In the genomic region with DNA sequence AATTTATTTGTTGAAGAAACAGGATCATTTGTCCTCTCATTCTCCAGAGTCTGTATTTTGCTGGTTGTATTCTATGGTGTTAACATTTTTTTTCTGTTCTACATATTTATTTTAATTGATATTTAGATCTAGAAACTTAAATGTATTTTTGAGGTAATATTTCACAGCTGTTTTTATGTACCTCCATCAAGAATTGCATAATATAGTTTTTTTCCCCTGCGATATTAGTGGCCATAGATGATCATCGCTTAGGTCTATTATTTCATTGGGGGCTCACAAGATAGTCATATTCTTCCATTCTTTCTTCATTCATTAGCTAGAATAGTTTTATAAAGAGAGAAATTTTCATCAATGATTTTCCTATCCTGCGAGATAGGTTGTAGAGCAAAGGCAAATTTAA, we compare ENCODE assay signal across 3 cellular contexts.
TF ChIP-seq lines count a peak whose summit lies in the region.

No MANE protein-coding gene starts in this region.

TF ChIP-seq in HepG2, 621 proteins besides CTCF, POLR2A, EP300 and RAD21 (continued from another document):
- TF ChIP-seq TEAD3 (CRISPR knock-in tag; optimal IDR thresholded peaks at IDR 0.05; ENCODE audit: borderline replicate concordance) = no peak
- TF ChIP-seq JUND (CRISPR knock-in tag; IDR thresholded peaks at IDR 0.05) = no peak
- TF ChIP-seq, protein P1, sequence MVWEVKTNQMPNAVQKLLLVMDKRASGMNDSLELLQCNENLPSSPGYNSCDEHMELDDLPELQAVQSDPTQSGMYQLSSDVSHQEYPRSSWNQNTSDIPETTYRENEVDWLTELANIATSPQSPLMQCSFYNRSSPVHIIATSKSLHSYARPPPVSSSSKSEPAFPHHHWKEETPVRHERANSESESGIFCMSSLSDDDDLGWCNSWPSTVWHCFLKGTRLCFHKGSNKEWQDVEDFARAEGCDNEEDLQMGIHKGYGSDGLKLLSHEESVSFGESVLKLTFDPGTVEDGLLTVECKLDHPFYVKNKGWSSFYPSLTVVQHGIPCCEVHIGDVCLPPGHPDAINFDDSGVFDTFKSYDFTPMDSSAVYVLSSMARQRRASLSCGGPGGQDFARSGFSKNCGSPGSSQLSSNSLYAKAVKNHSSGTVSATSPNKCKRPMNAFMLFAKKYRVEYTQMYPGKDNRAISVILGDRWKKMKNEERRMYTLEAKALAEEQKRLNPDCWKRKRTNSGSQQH (CRISPR knock-in tag; IDR thresholded peaks at IDR 0.05; ENCODE audit: low read depth) = no peak

TF ChIP-seq in Ishikawa, 13 proteins besides CTCF, POLR2A, EP300 and RAD21 (continued from another document):
- no peak for TF ChIP-seq USF1 (IDR thresholded peaks at IDR 0.05)

TF ChIP-seq in H1, 55 proteins besides CTCF, POLR2A, EP300 and RAD21 (continued from another document):
- no peak for TF ChIP-seq EGR1 (IDR thresholded peaks at IDR 0.05; ENCODE audit: borderline replicate concordance, low read depth, low read length)
- TF ChIP-seq, protein P2, sequence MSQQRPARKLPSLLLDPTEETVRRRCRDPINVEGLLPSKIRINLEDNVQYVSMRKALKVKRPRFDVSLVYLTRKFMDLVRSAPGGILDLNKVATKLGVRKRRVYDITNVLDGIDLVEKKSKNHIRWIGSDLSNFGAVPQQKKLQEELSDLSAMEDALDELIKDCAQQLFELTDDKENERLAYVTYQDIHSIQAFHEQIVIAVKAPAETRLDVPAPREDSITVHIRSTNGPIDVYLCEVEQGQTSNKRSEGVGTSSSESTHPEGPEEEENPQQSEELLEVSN (IDR thresholded peaks at IDR 0.05) = no peak
- TF ChIP-seq CEBPB (IDR thresholded peaks at IDR 0.05; ENCODE audit: low read depth, low read length) = peak; percentile 72; the same call in 1 of the 2 replicates
- no peak for TF ChIP-seq KDM4A (IDR thresholded peaks at IDR 0.05; ENCODE audit: low read depth, low read length, severe bottlenecking)
